In genomic region chr17:69275751-69276150, GRCh38 we compare ENCODE assay signal across 25 cellular contexts. TPM values are rescaled to one million over a fixed set of nuclear protein-coding genes. Genes with fewer than 3 reads are reported as not detected.
"Had no signal": no experiment of that assay in that cellular context is flagged by ENCODE, and none has a peak within 500 bp of the region (broad histone marks: within the 10 kb centered on the region; RNA-seq: fewer than 3 reads in every experiment).

No MANE protein-coding gene starts in this region.

- H3K27me3 ChIP-seq: colonic mucosa, dorsolateral prefrontal cortex, esophagus muscularis mucosa, esophagus squamous epithelium, foreskin keratinocyte, gastrocnemius medialis, gastroesophageal sphincter, heart left ventricle, heart right ventricle had no signal

- H3K4me1 ChIP-seq: colonic mucosa, esophagus muscularis mucosa, esophagus squamous epithelium, foreskin keratinocyte, gastrocnemius medialis, gastroesophageal sphincter, heart left ventricle, heart right ventricle had no signal

- H3K4me3 ChIP-seq: colonic mucosa, coronary artery, dorsolateral prefrontal cortex, esophagus muscularis mucosa, esophagus squamous epithelium, gastrocnemius medialis, gastroesophageal sphincter, heart left ventricle, heart right ventricle had no signal

- DNase-seq: colonic mucosa; cortex of kidney; dermis blood vessel endothelial cell; dorsolateral prefrontal cortex; effector CD4-positive, alpha-beta T cell; effector CD8-positive, alpha-beta T cell; effector memory CD4-positive, alpha-beta T cell; effector memory CD8-positive, alpha-beta T cell; endodermal cell; erythroblast; esophagus squamous epithelium; foreskin fibroblast; foreskin keratinocyte; foreskin melanocyte; gastrocnemius medialis; glutamatergic neuron; head of caudate nucleus; heart left ventricle; heart right ventricle had no signal

- H3K9me3 Mint-ChIP-seq: dendritic cell treated with granulocyte-macrophage colony-stimulating factor and Interleukin-4, amounts not matched to agents 40 ng/mL and 50 ng/mL, for 4 days; effector memory CD8-positive, alpha-beta T cell had no signal

- H3K27ac Mint-ChIP-seq: dendritic cell treated with granulocyte-macrophage colony-stimulating factor and Interleukin-4, amounts not matched to agents 40 ng/mL and 50 ng/mL, for 4 days; effector memory CD8-positive, alpha-beta T cell; endodermal cell had no signal

- H3K27me3 Mint-ChIP-seq: dendritic cell treated with granulocyte-macrophage colony-stimulating factor and Interleukin-4, amounts not matched to agents 40 ng/mL and 50 ng/mL, for 4 days; effector memory CD8-positive, alpha-beta T cell had no signal

- ATAC-seq: effector memory CD8-positive, alpha-beta T cell; esophagus mucosa; foreskin keratinocyte; gastrocnemius medialis; gastroesophageal sphincter; heart left ventricle; heart right ventricle had no signal

- H3K4me3 Mint-ChIP-seq: dendritic cell treated with granulocyte-macrophage colony-stimulating factor and Interleukin-4, amounts not matched to agents 40 ng/mL and 50 ng/mL, for 4 days; effector memory CD8-positive, alpha-beta T cell; endodermal cell had no signal

- H3K36me3 ChIP-seq: colonic mucosa had no signal

- H3K27ac ChIP-seq: colonic mucosa, coronary artery, dorsolateral prefrontal cortex, epithelial cell of prostate, esophagus muscularis mucosa, esophagus squamous epithelium, foreskin keratinocyte, gastrocnemius medialis, gastroesophageal sphincter, heart left ventricle, heart right ventricle had no signal

- H3K9me3 ChIP-seq: colonic mucosa, esophagus muscularis mucosa, esophagus squamous epithelium, gastrocnemius medialis, gastroesophageal sphincter, heart right ventricle had no signal

- H3K4me1 Mint-ChIP-seq: endodermal cell had no signal

RNA-seq across cellular contexts. Expression of gene ABCA10, which starts 47.1 kb away (rescaled TPM):
- total RNA-seq: endodermal cell had no signal
